8 cellular contexts compared by ENCODE assay signal in the genomic region with DNA sequence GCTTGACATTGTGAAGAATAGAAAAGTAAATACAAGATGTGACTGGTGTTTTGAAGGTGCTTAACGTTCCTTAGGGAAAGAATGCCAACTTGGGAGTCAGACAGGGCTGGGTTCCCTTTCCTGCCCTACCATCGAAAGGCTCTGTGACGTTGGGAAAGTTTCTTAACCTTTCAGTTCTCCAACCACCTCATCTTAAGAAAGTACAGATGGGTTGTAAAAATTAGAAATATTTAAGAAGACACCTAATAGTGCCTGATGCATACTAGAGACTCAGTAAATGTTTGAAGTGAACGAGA. TPM values are rescaled to one million over a fixed set of nuclear protein-coding genes. Genes with fewer than 3 reads are reported as not detected.
DNase-seq lines count a peak whose midpoint lies in the region; ATAC-seq and TF ChIP-seq lines count a peak whose summit lies in the region.

No MANE protein-coding gene starts in this region.

- H3K18ac ChIP-seq in mesendoderm (ENCODE audit: low read length) = no peak overlapping the region

- H3K4me3 ChIP-seq in heart left ventricle (peak overlapping the region; percentile 71 to 99 (median 84)), body of pancreas (peak overlapping the region; percentile 60 to 96), mesendoderm (ENCODE audit: low read length) (peak overlapping the region; percentile 21), upper lobe of right lung (peak overlapping the region; percentile 84)

- peak overlapping the region; percentile 82 for H3K9ac ChIP-seq in mesendoderm (ENCODE audit: low read length)

- peaks cover 0 to 22% (median 10%) of the 10 kb centered on the region in 9 donors for H3K36me3 ChIP-seq in heart left ventricle
- no peaks in the 10 kb centered on the region for H3K36me3 ChIP-seq in body of pancreas (replicated peaks in 1 of 2; ENCODE audit: insufficient read depth in 1 of 2, low read depth in 2 of 2)
- H3K36me3 ChIP-seq in mesendoderm (ENCODE audit: control insufficient read depth, insufficient read depth, low read length) = no peaks in the 10 kb centered on the region
- peaks cover 16% of the 10 kb centered on the region for H3K36me3 ChIP-seq in upper lobe of right lung

- H4K8ac ChIP-seq in mesendoderm (ENCODE audit: low read depth, low read length) = no peak overlapping the region

- DNase-seq in heart left ventricle (no peak), Right ventricle myocardium superior (no peak), body of pancreas (no peak), mesendoderm (peak; percentile 25), upper lobe of right lung (no peak), NAMALWA (ENCODE audit: low spot score) (no peak), UCSD-AML1 (lab: John Stamatoyannopoulos, UW; ENCODE audit: unreplicated experiment) (no peak)
- no peak for DNase-seq in central memory CD4-positive, alpha-beta T cell

- TF ChIP-seq CTCF in heart left ventricle (IDR thresholded peaks at IDR 0.05) (no peak), body of pancreas (IDR thresholded peaks at IDR 0.05) (no peak), upper lobe of right lung (IDR thresholded peaks at IDR 0.05) (no peak)

- H3K4me1 ChIP-seq in heart left ventricle (peaks cover 0 to 48% (median 34%) of the 10 kb centered on the region in 12 donors), body of pancreas (peaks cover 39% of the 10 kb centered on the region), mesendoderm (ENCODE audit: control insufficient read depth, low read depth, low read length) (peaks cover 16% of the 10 kb centered on the region), upper lobe of right lung (peaks cover 27% of the 10 kb centered on the region)

- no peak overlapping the region for H2BK15ac ChIP-seq in mesendoderm (replicated peaks; ENCODE audit: low read depth)

- H3K27me3 ChIP-seq in heart left ventricle = no peaks in the 10 kb centered on the region
- no peaks in the 10 kb centered on the region for H3K27me3 ChIP-seq in body of pancreas
- H3K27me3 ChIP-seq in mesendoderm (ENCODE audit: insufficient read depth, low read length, poor library complexity) = no peaks in the 10 kb centered on the region
- no peaks in the 10 kb centered on the region for H3K27me3 ChIP-seq in upper lobe of right lung

- H3K23ac ChIP-seq in mesendoderm (ENCODE audit: low read length) = no peak overlapping the region

- H4K5ac ChIP-seq in mesendoderm (ENCODE audit: low read length) = no peak overlapping the region

- no peak overlapping the region for H2AK5ac ChIP-seq in mesendoderm (ENCODE audit: low read length)

- intact Hi-C loops in heart left ventricle (cut with DNase I) (loop anchor here in 3 of 10 donors (5.0 to 10.0 kb wide), 4 partner anchors 45 to 815 kb away; partner anchors contain the start of genes ATF4 (in 1 of the 3), PICK1 (in 1 of the 3) and SUN2 (in 1 of the 3)), Right ventricle myocardium superior (cut with DNase I) (no loop called here), body of pancreas (cut with DNase I) (no loop called here), upper lobe of right lung (cut with DNase I) (no loop called here)

- no peak overlapping the region for H3K4ac ChIP-seq in mesendoderm (ENCODE audit: low read depth, low read length)

- peaks cover 47% of the 10 kb centered on the region for H3K79me2 ChIP-seq in mesendoderm (ENCODE audit: control insufficient read depth, insufficient read depth, low read length)

- H3K79me1 ChIP-seq in mesendoderm (ENCODE audit: low read length) = peaks cover 13% of the 10 kb centered on the region

- WGBS in heart left ventricle, 4 donors = 4 to 10% (median 8%) methylated on average over 4 of the region's 4 CpGs
- 1% methylated on average over 4 of the region's 4 CpGs for WGBS in body of pancreas, 2 donors
- WGBS in mesendoderm (ENCODE audit: extremely low coverage, insufficient coverage, low lambda C conversion rate) = no CpG with 5 or more reads among the region's 4 CpGs

- no peak overlapping the region for H2BK120ac ChIP-seq in mesendoderm (ENCODE audit: low read depth, low read length)

- ATAC-seq in heart left ventricle = no peak
- ATAC-seq in Right ventricle myocardium superior (ENCODE audit: poor library complexity) = no peak
- no peak for ATAC-seq in body of pancreas
- no peak for ATAC-seq in upper lobe of right lung

- H3K4me2 ChIP-seq in mesendoderm (ENCODE audit: low read length) = peak overlapping the region; percentile 32

- TF ChIP-seq POLR2A in heart left ventricle (IDR thresholded peaks at IDR 0.05) = no peak
- no peak for TF ChIP-seq POLR2A in body of pancreas (IDR thresholded peaks at IDR 0.05)

- H3K27ac ChIP-seq in heart left ventricle (peak overlapping the region in 10 of 12 donors; percentile 84 to 99 (median 96)), body of pancreas (peak overlapping the region; percentile 84 to 97 (median 94)), mesendoderm (ENCODE audit: low read depth, low read length) (no peak overlapping the region), upper lobe of right lung (peak overlapping the region; percentile 95)

- H3K9me3 ChIP-seq in heart left ventricle = no peaks in the 10 kb centered on the region
- H3K9me3 ChIP-seq in body of pancreas = no peaks in the 10 kb centered on the region
- H3K9me3 ChIP-seq in upper lobe of right lung = no peaks in the 10 kb centered on the region

- H2BK5ac ChIP-seq in mesendoderm (ENCODE audit: low read length) = no peak overlapping the region

- H3K56ac ChIP-seq in mesendoderm (ENCODE audit: low read length) = peak overlapping the region; percentile 93

RNA-seq across cellular contexts. Expression of gene GTPBP1, which starts 1.1 kb away (rescaled TPM):
- total RNA-seq in heart left ventricle (10 to 100 TPM; 23.7 to 45.3 (median 28.1) TPM), Right ventricle myocardium superior (30.6 TPM), body of pancreas (10 to 100 TPM; 34.0 to 53.4 TPM), upper lobe of right lung (72.5 TPM)
- 10 to 100 TPM; 15.6 to 21.6 TPM for polyA plus RNA-seq in heart left ventricle
- polyA plus RNA-seq in mesendoderm (2013, experiment 1 of 2) = 34.9 TPM
- 34.2 TPM for polyA plus RNA-seq in mesendoderm (2013, experiment 2 of 2)

RNA-seq across cellular contexts. Expression of gene JOSD1, which starts 6.1 kb away (rescaled TPM):
- total RNA-seq in heart left ventricle = 10 to 100 TPM; 14.7 to 34.0 (median 22.8) TPM
- 10 to 100 TPM in 1 of 2 donors, 1 to 10 TPM in 1; 7.8 to 33.9 TPM for polyA plus RNA-seq in heart left ventricle
- 17.2 TPM for total RNA-seq in Right ventricle myocardium superior
- total RNA-seq in body of pancreas = 10 to 100 TPM; 20.4 to 50.3 TPM
- polyA plus RNA-seq in mesendoderm (2013, experiment 1 of 2) = 17.5 TPM
- polyA plus RNA-seq in mesendoderm (2013, experiment 2 of 2) = 16.2 TPM
- total RNA-seq in upper lobe of right lung = 52.1 TPM

RNA-seq across cellular contexts. Expression of gene TOMM22, which starts 25.1 kb away (rescaled TPM):
- 10 to 100 TPM; 37.1 to 82.1 (median 71.6) TPM for total RNA-seq in heart left ventricle
- polyA plus RNA-seq in heart left ventricle = 10 to 100 TPM; 32.3 to 45.6 TPM
- 60.9 TPM for total RNA-seq in Right ventricle myocardium superior
- total RNA-seq in body of pancreas = 10 to 100 TPM; 16.6 to 21.4 TPM
- 90.1 TPM for polyA plus RNA-seq in mesendoderm (2013, experiment 1 of 2)
- 87.9 TPM for polyA plus RNA-seq in mesendoderm (2013, experiment 2 of 2)
- total RNA-seq in upper lobe of right lung = 51.6 TPM

RNA-seq across cellular contexts. Expression of gene SUN2, which starts 49.0 kb away (rescaled TPM):
- 100 to 1,000 TPM in 6 of 9 donors, 10 to 100 TPM in 3; 75.2 to 405 (median 125) TPM for total RNA-seq in heart left ventricle
- polyA plus RNA-seq in heart left ventricle = 100 to 1,000 TPM in 1 of 2 donors, 10 to 100 TPM in 1; 41.3 to 203 TPM
- 117 TPM for total RNA-seq in Right ventricle myocardium superior
- 100 to 1,000 TPM; 143 to 166 TPM for total RNA-seq in body of pancreas
- 5.8 TPM for polyA plus RNA-seq in mesendoderm (2013, experiment 1 of 2)
- 5.7 TPM for polyA plus RNA-seq in mesendoderm (2013, experiment 2 of 2)
- total RNA-seq in upper lobe of right lung = 242 TPM

RNA-seq across cellular contexts. Expression of gene CBY1, which starts 50.4 kb away (rescaled TPM):
- 10 to 100 TPM; 24.1 to 47.1 (median 37.9) TPM for total RNA-seq in heart left ventricle
- polyA plus RNA-seq in heart left ventricle = 10 to 100 TPM; 43.7 to 71.7 TPM
- 38.3 TPM for total RNA-seq in Right ventricle myocardium superior
- total RNA-seq in body of pancreas = 10 to 100 TPM in 1 of 2 donors, 1 to 10 TPM in 1; 8.6 to 16.5 TPM
- polyA plus RNA-seq in mesendoderm (2013, experiment 1 of 2) = 20.7 TPM
- 21.2 TPM for polyA plus RNA-seq in mesendoderm (2013, experiment 2 of 2)
- total RNA-seq in upper lobe of right lung = 34.6 TPM

Comparison
In these comparisons a context has a peak if more than half of its experiments do, and no peak if none do; other contexts are left out.
1. H3K4me3 ChIP-seq: peak in every context shown above with its lines; median percentile 84 in heart left ventricle; 84 in upper lobe of right lung; 78 in body of pancreas; 21 in mesendoderm.